10 cellular contexts compared by ENCODE assay signal in genomic region chr4:88866862-88867550, GRCh38.
DNase-seq lines count a peak whose midpoint lies in the region; ATAC-seq lines count a peak whose summit lies in the region.
"Had no signal": no experiment of that assay in that cellular context is flagged by ENCODE, and none has a peak within 500 bp of the region (broad histone marks: within the 10 kb centered on the region; RNA-seq: fewer than 3 reads in every experiment).

No MANE protein-coding gene starts in this region.

- DNase-seq in EH (ENCODE audit: low read depth): peak; percentile 44
- peak; percentile 93 for DNase-seq in NCI-H1436 (lab: John Stamatoyannopoulos, UW)
- DNase-seq in RKO (ENCODE audit: low spot score): peak; percentile 45
- DNase-seq in hepatic stellate cell (ENCODE audit: low spot score): peak; percentile 8
- DNase-seq: activated CD8-positive, alpha-beta memory T cell treated with anti-CD3 and anti-CD28 coated beads, Interleukin-2, amount 50 U/mL, for 48 hours; ovary had no signal

- ATAC-seq in HG03565 (IDR thresholded peaks at IDR 0.05; ENCODE audit: unreplicated experiment): no peak
- no peak for ATAC-seq in GM19328 (IDR thresholded peaks at IDR 0.05; ENCODE audit: unreplicated experiment)
- ATAC-seq in HG02840 (IDR thresholded peaks at IDR 0.05; ENCODE audit: low FRiP score, unreplicated experiment): no peak
- ATAC-seq in GM18502 (IDR thresholded peaks at IDR 0.05; ENCODE audit: poor library complexity, unreplicated experiment): no peak

Comparison
In these comparisons a context has a peak if more than half of its experiments do, and no peak if none do; other contexts are left out.
1. DNase-seq: peak in every context shown above with its lines; median percentile 93 in NCI-H1436; 45 in RKO; 44 in EH; 8 in hepatic stellate cell.